1 cellular context compared by ENCODE assay signal in genomic region chr15:69393831-69394491, GRCh38.
TF ChIP-seq lines count a peak whose summit lies in the region.

No MANE protein-coding gene starts in this region.

TF ChIP-seq in K562, 482 proteins besides CTCF, POLR2A, EP300 and RAD21:
- TF ChIP-seq ELF1 (tag; IDR thresholded peaks at IDR 0.05) (no peak), ZNF324 (CRISPR knock-in tag; IDR thresholded peaks at IDR 0.05) (no peak), ZNF217 (CRISPR knock-in tag; IDR thresholded peaks at IDR 0.05) (no peak), THRA (IDR thresholded peaks at IDR 0.05) (no peak), BRF2 (IDR thresholded peaks at IDR 0.05; ENCODE audit: borderline replicate concordance, insufficient read depth, insufficient read length) (no peak), PPARD (CRISPR knock-in tag; IDR thresholded peaks at IDR 0.05) (no peak), XRCC5 (IDR thresholded peaks at IDR 0.05; ENCODE audit: low read depth, low read length) (no peak), HDAC6 (IDR thresholded peaks at IDR 0.05; ENCODE audit: low read depth, low read length) (no peak)
- TF ChIP-seq, protein P1, sequence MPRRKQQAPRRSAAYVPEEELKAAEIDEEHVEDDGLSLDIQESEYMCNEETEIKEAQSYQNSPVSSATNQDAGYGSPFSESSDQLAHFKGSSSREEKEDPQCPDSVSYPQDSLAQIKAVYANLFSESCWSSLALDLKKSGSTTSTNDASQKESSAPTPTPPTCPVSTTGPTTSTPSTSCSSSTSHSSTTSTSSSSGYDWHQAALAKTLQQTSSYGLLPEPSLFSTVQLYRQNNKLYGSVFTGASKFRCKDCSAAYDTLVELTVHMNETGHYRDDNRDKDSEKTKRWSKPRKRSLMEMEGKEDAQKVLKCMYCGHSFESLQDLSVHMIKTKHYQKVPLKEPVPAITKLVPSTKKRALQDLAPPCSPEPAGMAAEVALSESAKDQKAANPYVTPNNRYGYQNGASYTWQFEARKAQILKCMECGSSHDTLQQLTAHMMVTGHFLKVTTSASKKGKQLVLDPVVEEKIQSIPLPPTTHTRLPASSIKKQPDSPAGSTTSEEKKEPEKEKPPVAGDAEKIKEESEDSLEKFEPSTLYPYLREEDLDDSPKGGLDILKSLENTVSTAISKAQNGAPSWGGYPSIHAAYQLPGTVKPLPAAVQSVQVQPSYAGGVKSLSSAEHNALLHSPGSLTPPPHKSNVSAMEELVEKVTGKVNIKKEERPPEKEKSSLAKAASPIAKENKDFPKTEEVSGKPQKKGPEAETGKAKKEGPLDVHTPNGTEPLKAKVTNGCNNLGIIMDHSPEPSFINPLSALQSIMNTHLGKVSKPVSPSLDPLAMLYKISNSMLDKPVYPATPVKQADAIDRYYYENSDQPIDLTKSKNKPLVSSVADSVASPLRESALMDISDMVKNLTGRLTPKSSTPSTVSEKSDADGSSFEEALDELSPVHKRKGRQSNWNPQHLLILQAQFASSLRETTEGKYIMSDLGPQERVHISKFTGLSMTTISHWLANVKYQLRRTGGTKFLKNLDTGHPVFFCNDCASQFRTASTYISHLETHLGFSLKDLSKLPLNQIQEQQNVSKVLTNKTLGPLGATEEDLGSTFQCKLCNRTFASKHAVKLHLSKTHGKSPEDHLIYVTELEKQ (CRISPR knock-in tag; IDR thresholded peaks at IDR 0.05), result no peak
- TF ChIP-seq, protein P2, sequence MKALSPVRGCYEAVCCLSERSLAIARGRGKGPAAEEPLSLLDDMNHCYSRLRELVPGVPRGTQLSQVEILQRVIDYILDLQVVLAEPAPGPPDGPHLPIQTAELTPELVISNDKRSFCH (CRISPR knock-in tag; IDR thresholded peaks at IDR 0.05), result no peak
- TF ChIP-seq, protein P2 (tag; IDR thresholded peaks at IDR 0.05), result no peak
